23 cellular contexts compared by ENCODE assay signal in genomic region chr11:117188620-117189081, GRCh38. TPM values are rescaled to one million over a fixed set of nuclear protein-coding genes. Genes with fewer than 3 reads are reported as not detected.
DNase-seq lines count a peak whose midpoint lies in the region; ATAC-seq and TF ChIP-seq lines count a peak whose summit lies in the region.
"Had no signal": no experiment of that assay in that cellular context is flagged by ENCODE, and none has a peak within 500 bp of the region (broad histone marks: within the 10 kb centered on the region; RNA-seq: fewer than 3 reads in every experiment).

No MANE protein-coding gene starts in this region.

- H3K27ac Mint-ChIP-seq in activated naive CD4-positive, alpha-beta T cell treated with anti-CD3 and anti-CD28 coated beads, Interleukin-2, amount 50 U/mL, for 72 hours: peak overlapping the region; percentile 9 to 45
- H3K27ac Mint-ChIP-seq: T-cell had no signal

- no peak for ATAC-seq in activated naive CD4-positive, alpha-beta T cell treated with anti-CD3 and anti-CD28 coated beads, Interleukin-2, amount 50 U/mL, for 72 hours
- ATAC-seq in gastroesophageal sphincter (peak; percentile 49), mucosa of descending colon (no peak), GM21390 (IDR thresholded peaks at IDR 0.05; ENCODE audit: unreplicated experiment) (no peak)
- ATAC-seq: A549, foreskin keratinocyte, GM23338, T-cell had no signal

- TF ChIP-seq POLR2A in gastroesophageal sphincter (IDR thresholded peaks at IDR 0.05): no peak

- no peaks in the 10 kb centered on the region for H3K9me3 Mint-ChIP-seq in activated naive CD4-positive, alpha-beta T cell treated with anti-CD3 and anti-CD28 coated beads, Interleukin-2, amount 50 U/mL, for 72 hours
- H3K9me3 Mint-ChIP-seq: CD4-positive, CD25-positive, alpha-beta regulatory T cell; GM23338; naive thymus-derived CD4-positive, alpha-beta T cell; T-cell had no signal

- peaks cover 0 to 100% of the 10 kb centered on the region in 2 donors for H3K36me3 ChIP-seq in gastroesophageal sphincter
- H3K36me3 ChIP-seq in mucosa of descending colon (ENCODE audit: low read depth): peaks cover 7% of the 10 kb centered on the region

- 73 to 80% methylated on average over 1 to 4 of the region's 20 CpGs for WGBS in gastroesophageal sphincter (ENCODE audit: low coverage in 1 of 2), 2 donors

- intact Hi-C loops in mucosa of descending colon (cut with DNase I, micrococcal nuclease): no loop called here

- no peak for TF ChIP-seq CTCF in gastroesophageal sphincter (IDR thresholded peaks at IDR 0.05)
- no peak for TF ChIP-seq CTCF in mucosa of descending colon (IDR thresholded peaks at IDR 0.05)

- TF ChIP-seq EP300 in gastroesophageal sphincter (IDR thresholded peaks at IDR 0.05): no peak

- H3K4me3 ChIP-seq in gastroesophageal sphincter (no peak overlapping the region), mucosa of descending colon (no peak overlapping the region)
- H3K4me3 ChIP-seq: A549, GM23338 had no signal

- no peaks in the 10 kb centered on the region for H3K9me3 ChIP-seq in gastroesophageal sphincter
- H3K9me3 ChIP-seq in mucosa of descending colon: no peaks in the 10 kb centered on the region
- H3K9me3 ChIP-seq: A549 had no signal

- H3K36me3 Mint-ChIP-seq in activated naive CD4-positive, alpha-beta T cell treated with anti-CD3 and anti-CD28 coated beads, Interleukin-2, amount 50 U/mL, for 72 hours: no peaks in the 10 kb centered on the region

- no peak for DNase-seq in activated naive CD4-positive, alpha-beta T cell treated with anti-CD3 and anti-CD28 coated beads, Interleukin-2, amount 50 U/mL, for 72 hours (ENCODE audit: low spot score in 2 of 2)
- DNase-seq in activated naive CD4-positive, alpha-beta T cell (lab: John Stamatoyannopoulos, UW): no peak
- DNase-seq in mucosa of descending colon: peak in 2 of 3 donors; percentile 39 to 62
- DNase-seq in ureter (ENCODE audit: low spot score): peak; percentile 41
- DNase-seq in NCI-H1417 (lab: John Stamatoyannopoulos, UW): no peak
- DNase-seq in AML-193 (lab: John Stamatoyannopoulos, UW): no peak
- DNase-seq: activated CD4-positive, alpha-beta T cell treated with anti-CD3 and anti-CD28 coated beads, Interleukin-2, amount 50 U/mL, for 4 hours; brain microvascular endothelial cell; CD4-positive, CD25-positive, alpha-beta regulatory T cell; dermis blood vessel endothelial cell; DMS153; foreskin keratinocyte; naive thymus-derived CD4-positive, alpha-beta T cell; NCI-H1930; small intestine; stimulated activated CD8-positive, alpha-beta memory T cell treated with anti-CD3 and anti-CD28 coated beads, Interleukin-4, amount 100 ng/mL, for 48 hours had no signal

- H3K4me1 ChIP-seq in gastroesophageal sphincter (peaks cover 0 to 18% (median 0%) of the 10 kb centered on the region in 3 donors), mucosa of descending colon (ENCODE audit: low read depth) (no peaks in the 10 kb centered on the region)
- H3K4me1 ChIP-seq: A549, parathyroid adenoma had no signal

- no peaks in the 10 kb centered on the region for H3K27me3 ChIP-seq in gastroesophageal sphincter
- H3K27me3 ChIP-seq: brain microvascular endothelial cell, foreskin keratinocyte had no signal

- H3K27ac ChIP-seq in gastroesophageal sphincter: peak overlapping the region in 2 of 4 donors; percentile 25 to 37
- H3K27ac ChIP-seq: A549, brain microvascular endothelial cell, epithelial cell of prostate, foreskin keratinocyte, parathyroid adenoma had no signal

RNA-seq across cellular contexts. Expression of gene SIDT2, which starts 10.1 kb away (rescaled TPM):
- total RNA-seq in activated naive CD4-positive, alpha-beta T cell treated with anti-CD3 and anti-CD28 coated beads, Interleukin-2, amount 50 U/mL, for 72 hours: 10 to 100 TPM; 20.9 to 32.0 TPM
- total RNA-seq in gastroesophageal sphincter (10 to 100 TPM; 15.3 to 50.1 (median 33.6) TPM), mucosa of descending colon (10 to 100 TPM; 69.8 to 76.3 (median 71.4) TPM), ureter (36.5 TPM)

RNA-seq across cellular contexts. Expression of gene TAGLN, which starts 10.5 kb away (rescaled TPM):
- total RNA-seq in activated naive CD4-positive, alpha-beta T cell treated with anti-CD3 and anti-CD28 coated beads, Interleukin-2, amount 50 U/mL, for 72 hours: 1 to 10 TPM; 1.5 to 5.4 TPM
- total RNA-seq in gastroesophageal sphincter: over 10,000 TPM; 10,394 to 14,194 (median 13,050) TPM
- total RNA-seq in mucosa of descending colon: 1,000 to 10,000 TPM in 1 of 3 donors, 100 to 1,000 TPM in 2; 126 to 3,893 (median 593) TPM
- total RNA-seq in ureter: 1,521 TPM

RNA-seq across cellular contexts. Expression of gene PCSK7, which starts 43.2 kb away (rescaled TPM):
- 100 to 1,000 TPM; 126 to 201 TPM for total RNA-seq in activated naive CD4-positive, alpha-beta T cell treated with anti-CD3 and anti-CD28 coated beads, Interleukin-2, amount 50 U/mL, for 72 hours
- 10 to 100 TPM; 28.9 to 40.5 (median 35.3) TPM for total RNA-seq in gastroesophageal sphincter
- 100 to 1,000 TPM; 138 to 252 (median 181) TPM for total RNA-seq in mucosa of descending colon
- 99.6 TPM for total RNA-seq in ureter

RNA-seq across cellular contexts. Expression of gene RNF214, which starts 43.8 kb away (rescaled TPM):
- total RNA-seq in activated naive CD4-positive, alpha-beta T cell treated with anti-CD3 and anti-CD28 coated beads, Interleukin-2, amount 50 U/mL, for 72 hours: 10 to 100 TPM; 13.3 to 21.6 TPM
- total RNA-seq in gastroesophageal sphincter (10 to 100 TPM; 14.8 to 21.2 (median 17.4) TPM), mucosa of descending colon (10 to 100 TPM; 22.0 to 38.1 (median 25.4) TPM), ureter (32.1 TPM)

RNA-seq across cellular contexts. Expression of gene PAFAH1B2, which starts 44.6 kb away (rescaled TPM):
- total RNA-seq in activated naive CD4-positive, alpha-beta T cell treated with anti-CD3 and anti-CD28 coated beads, Interleukin-2, amount 50 U/mL, for 72 hours: 10 to 100 TPM; 63.4 to 64.5 TPM
- total RNA-seq in gastroesophageal sphincter: 10 to 100 TPM; 50.3 to 82.3 (median 63.2) TPM
- 10 to 100 TPM; 67.9 to 72.7 (median 71.9) TPM for total RNA-seq in mucosa of descending colon
- 77.2 TPM for total RNA-seq in ureter

Comparison
In these comparisons a context has a peak if more than half of its experiments do, and no peak if none do; other contexts are left out.
1. DNase-seq: peak in mucosa of descending colon (2 of 3) and ureter (single experiment); none in activated naive CD4-positive, alpha-beta T cell treated with anti-CD3 and anti-CD28 coated beads, Interleukin-2, amount 50 U/mL, for 72 hours (0 of 2), activated naive CD4-positive, alpha-beta T cell (0 of 4), NCI-H1417 (0 of 3) and AML-193 (0 of 2).
2. RNA of gene TAGLN, which starts 10.5 kb away (total RNA-seq): 10,394 to 14,194 TPM in gastroesophageal sphincter, 1,521 TPM in ureter (single experiment) and 126 to 3,893 TPM in mucosa of descending colon; 1.5 to 5.4 TPM in activated naive CD4-positive, alpha-beta T cell treated with anti-CD3 and anti-CD28 coated beads, Interleukin-2, amount 50 U/mL, for 72 hours; every median in the first group is over 10 times any median in the second.